ENCODE assay signal across 8 cellular contexts in the genomic region with DNA sequence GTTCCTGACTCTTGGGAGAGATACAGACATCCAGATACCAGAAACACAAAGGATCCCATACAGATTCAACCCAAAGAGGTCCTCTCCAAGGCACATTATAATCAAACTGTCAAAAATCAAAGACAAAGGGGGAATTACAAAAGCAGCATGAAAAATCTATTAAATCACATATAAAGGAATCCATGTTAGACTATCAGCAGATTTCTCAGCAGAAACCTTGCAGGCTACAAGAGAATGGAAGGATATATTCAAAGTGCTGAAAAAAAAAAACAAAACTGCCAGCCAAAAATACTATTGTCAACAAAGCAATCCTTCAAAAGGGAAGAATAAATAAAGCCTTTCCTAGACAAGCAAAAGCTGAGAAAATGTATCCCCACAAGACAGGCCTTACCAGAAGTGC. TPM values are rescaled to one million over a fixed set of nuclear protein-coding genes. Genes with fewer than 3 reads are reported as not detected.
"Had no signal": no experiment of that assay in that cellular context is flagged by ENCODE, and none has a peak within 500 bp of the region (broad histone marks: within the 10 kb centered on the region; RNA-seq: fewer than 3 reads in every experiment).

No MANE protein-coding gene starts in this region.

- DNase-seq: GDM1, GF-D8 had no signal

- FAIRE-seq: G401.6, GM12878, GM12891, GM12892, GM18507, GM19239 had no signal

- ATAC-seq: GM12878 had no signal

- H3K4me3 ChIP-seq: GM12878 had no signal

RNA-seq across cellular contexts. Expression of a gene that starts 14.8 kb away (rescaled TPM):
- total RNA-seq: GM12878 had no signal
